In genomic region chr10:64067009-64067606, GRCh38 we compare ENCODE assay signal across 11 cellular contexts.
"Had no signal": no experiment of that assay in that cellular context is flagged by ENCODE, and none has a peak within 500 bp of the region (broad histone marks: within the 10 kb centered on the region; RNA-seq: fewer than 3 reads in every experiment).

No MANE protein-coding gene starts in this region.

- H3K27ac ChIP-seq: esophagus squamous epithelium, pancreas had no signal

- DNase-seq: activated CD4-positive, alpha-beta T cell treated with anti-CD3 and anti-CD28 coated beads, Interleukin-2, amount 50 U/mL, for 4 hours; activated CD4-positive, CD25-positive, alpha-beta regulatory T cell treated with anti-CD3 and anti-CD28 coated beads, Interleukin-2, amount 50 U/mL, for 72 hours; activated naive CD4-positive, alpha-beta T cell treated with anti-CD3 and anti-CD28 coated beads, Interleukin-2, amount 10 ng/mL, durations not matched to agents 7 days and 5 days; activated T-cell treated with anti-CD3 and anti-CD28 coated beads for 4 hours; esophagus squamous epithelium; midbrain; pancreas; stimulated activated CD4-positive, alpha-beta T cell treated with anti-CD3 and anti-CD28 coated beads, Interleukin-4, amount 100 ng/mL, for 4 hours; stimulated activated CD8-positive, alpha-beta memory T cell treated with anti-CD3 and anti-CD28 coated beads, Interleukin-4, amount 100 ng/mL, for 48 hours; stimulated activated naive CD8-positive, alpha-beta T cell treated with anti-CD3 and anti-CD28 coated beads, Interleukin-15, Interleukin-2, amounts not matched to agents 100 U/mL and 50 U/mL, for 24 hours; T1000 had no signal
